Comparison of ENCODE assay signal across 1 cellular context in genomic region chr2:85888745-85889647, GRCh38.
TF ChIP-seq lines count a peak whose summit lies in the region.

ST3GAL5 (minus strand) TSS chr2:85888990; CDS start chr2:85888905, 85 bp downstream.

TF ChIP-seq in HEK293, 187 proteins besides CTCF, POLR2A, EP300 and RAD21 (continued from another document):
- TF ChIP-seq ZNF707 (tag by site-specific recombination; IDR thresholded peaks at IDR 0.05) = no peak
- TF ChIP-seq SALL2 (tag by site-specific recombination; IDR thresholded peaks at IDR 0.05; ENCODE audit: borderline replicate concordance) = no peak
- TF ChIP-seq ZNF394 (tag by site-specific recombination; IDR thresholded peaks at IDR 0.05; ENCODE audit: borderline replicate concordance) = no peak
- TF ChIP-seq ZNF449 (tag by site-specific recombination; IDR thresholded peaks at IDR 0.05) = peak; percentile 33; the same call in 1 of the 2 replicates
- TF ChIP-seq ZNF776 (tag by site-specific recombination; IDR thresholded peaks at IDR 0.05; ENCODE audit: borderline replicate concordance) = no peak
- peak; percentile 91 for TF ChIP-seq PATZ1 (tag by site-specific recombination; IDR thresholded peaks at IDR 0.05)
- no peak for TF ChIP-seq ZNF518A (tag by site-specific recombination; conservative IDR thresholded peaks at IDR 0.05; ENCODE audit: low read depth)
- TF ChIP-seq ZBTB20 (tag by site-specific recombination; IDR thresholded peaks at IDR 0.05) = no peak
- TF ChIP-seq PRDM4 (tag by site-specific recombination; IDR thresholded peaks at IDR 0.05) = peak; percentile 20; the same call in 1 of the 2 replicates
- 0 out of 2 replicates have a peak, but pooled peaks have one; percentile 21 for TF ChIP-seq ZNF423 (tag by site-specific recombination; IDR thresholded peaks at IDR 0.05)
- peak; percentile 44 for TF ChIP-seq GLIS2 (tag by site-specific recombination; IDR thresholded peaks at IDR 0.05)
- peak; percentile 55 for TF ChIP-seq ZBTB26 (tag by site-specific recombination; optimal IDR thresholded peaks at IDR 0.05)
- TF ChIP-seq ZNF658 (tag by site-specific recombination; IDR thresholded peaks at IDR 0.05) = no peak
- TF ChIP-seq ZNF335 (tag by site-specific recombination; conservative IDR thresholded peaks at IDR 0.05) = peak; percentile 78
- no peak for TF ChIP-seq BCL11B (tag by site-specific recombination; IDR thresholded peaks at IDR 0.05; ENCODE audit: low read depth)
- TF ChIP-seq ZNF521 (tag by site-specific recombination; IDR thresholded peaks at IDR 0.05) = no peak
- no peak for TF ChIP-seq ZNF302 (tag by site-specific recombination; IDR thresholded peaks at IDR 0.05; ENCODE audit: low read depth)
- TF ChIP-seq SP3 (tag by site-specific recombination; IDR thresholded peaks at IDR 0.05) = peak; percentile 44
- TF ChIP-seq PRDM6 (tag by site-specific recombination; IDR thresholded peaks at IDR 0.05) = no peak
- no peak for TF ChIP-seq ZBTB49 (tag by site-specific recombination; IDR thresholded peaks at IDR 0.05; ENCODE audit: low read depth)
- TF ChIP-seq REPIN1 (tag by site-specific recombination; IDR thresholded peaks at IDR 0.05; ENCODE audit: low read depth) = no peak
- no peak for TF ChIP-seq ZBTB1 (tag by site-specific recombination; IDR thresholded peaks at IDR 0.05)
- no peak for TF ChIP-seq ZNF140 (tag by site-specific recombination; IDR thresholded peaks at IDR 0.05)
- TF ChIP-seq ZNF488 (tag by site-specific recombination; IDR thresholded peaks at IDR 0.05) = no peak
- peak; percentile 36 for TF ChIP-seq SP2 (tag by site-specific recombination; IDR thresholded peaks at IDR 0.05)
- no peak for TF ChIP-seq ZNF629 (tag by site-specific recombination; IDR thresholded peaks at IDR 0.05)
- TF ChIP-seq ZNF670 (tag by site-specific recombination; IDR thresholded peaks at IDR 0.05; ENCODE audit: low read depth) = no peak
- TF ChIP-seq ZNF266 (tag by site-specific recombination; IDR thresholded peaks at IDR 0.05; ENCODE audit: low read depth) = no peak
- peak; percentile 54 for TF ChIP-seq ZBTB8A (tag by site-specific recombination; IDR thresholded peaks at IDR 0.05)
- no peak for TF ChIP-seq ZNF354C (tag by site-specific recombination; IDR thresholded peaks at IDR 0.05; ENCODE audit: borderline replicate concordance, low read depth)
- TF ChIP-seq ZNF768 (tag by site-specific recombination; IDR thresholded peaks at IDR 0.05) = 0 out of 2 replicates have a peak, but pooled peaks have one; percentile 31
- TF ChIP-seq MZF1 (tag by site-specific recombination; IDR thresholded peaks at IDR 0.05; ENCODE audit: borderline replicate concordance) = no peak
- TF ChIP-seq ZNF555 (tag by site-specific recombination; conservative IDR thresholded peaks at IDR 0.05) = no peak
- no peak for TF ChIP-seq INSM2 (tag by site-specific recombination; IDR thresholded peaks at IDR 0.05)
- TF ChIP-seq ZNF561 (tag by site-specific recombination; IDR thresholded peaks at IDR 0.05; ENCODE audit: borderline replicate concordance) = 0 out of 2 replicates have a peak, but pooled peaks have one; percentile 57
- TF ChIP-seq KLF16 (tag by site-specific recombination; IDR thresholded peaks at IDR 0.05) = 0 out of 2 replicates have a peak, but pooled peaks have one; percentile 18
- TF ChIP-seq ZFP37 (tag by site-specific recombination; IDR thresholded peaks at IDR 0.05) = 0 out of 2 replicates have a peak, but pooled peaks have one; percentile 38
- TF ChIP-seq SCRT2 (tag by site-specific recombination; IDR thresholded peaks at IDR 0.05) = 0 out of 2 replicates have a peak, but pooled peaks have one; percentile 30
- TF ChIP-seq ZNF621 (tag by site-specific recombination; IDR thresholded peaks at IDR 0.05) = no peak
- TF ChIP-seq ZNF239 (tag by site-specific recombination; IDR thresholded peaks at IDR 0.05) = no peak
- no peak for TF ChIP-seq ZSCAN23 (tag by site-specific recombination; IDR thresholded peaks at IDR 0.05)
TF ChIP-seq in HEK293: peak in this region for 36.
